Comparison of ENCODE assay signal across 22 cellular contexts in the genomic region with DNA sequence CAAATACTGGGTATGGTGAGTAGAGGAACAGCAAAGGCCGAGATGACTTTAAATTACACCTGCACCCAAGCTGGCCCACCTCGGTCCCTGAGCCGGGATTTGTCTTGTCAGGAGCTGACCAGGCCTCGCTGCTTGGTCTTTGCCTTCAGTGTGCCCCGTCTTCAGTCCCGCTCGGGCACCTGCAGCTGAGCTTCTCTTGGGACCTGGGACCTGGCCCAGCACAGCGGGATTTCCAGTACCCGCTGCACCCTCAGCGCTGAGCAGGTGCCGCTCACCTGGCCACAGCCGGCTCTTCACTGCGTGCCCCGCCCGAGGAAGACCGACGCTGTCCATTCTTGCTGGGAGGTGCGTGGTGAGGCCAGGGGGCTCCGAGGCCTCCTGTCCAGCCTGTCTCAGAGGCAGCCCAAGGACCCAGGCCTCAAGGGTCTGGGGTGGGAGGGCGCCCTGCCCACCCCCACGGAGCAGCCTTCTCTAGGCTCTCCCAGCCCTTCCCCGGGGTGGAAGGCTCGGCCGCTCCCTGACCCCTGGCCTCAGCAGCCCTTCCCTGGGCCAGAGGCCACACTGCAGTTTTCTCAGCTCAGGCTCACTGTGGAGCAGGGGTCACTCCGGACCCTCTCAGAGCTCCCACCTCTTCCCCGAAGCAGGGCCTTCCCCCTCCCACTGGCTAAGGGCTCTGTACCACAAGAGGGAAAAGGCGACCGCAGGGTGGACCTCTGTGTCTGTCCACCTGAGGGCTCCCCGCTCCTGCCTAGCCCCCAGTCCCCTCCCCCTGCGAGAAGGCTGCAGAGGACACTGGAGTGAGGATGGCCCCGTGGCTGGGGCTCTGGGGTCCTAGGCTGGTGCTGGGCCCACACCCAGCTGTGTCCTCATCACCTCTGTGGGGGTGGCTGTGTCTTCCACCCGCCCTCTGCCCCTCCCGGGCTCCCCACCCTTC.
"Had no signal": no experiment of that assay in that cellular context is flagged by ENCODE, and none has a peak within 500 bp of the region (broad histone marks: within the 10 kb centered on the region; RNA-seq: fewer than 3 reads in every experiment).

No MANE protein-coding gene starts in this region.

- FAIRE-seq: RCC 7860, TTC549 had no signal

- H3K27ac Mint-ChIP-seq: activated CD4-positive, alpha-beta memory T cell treated with anti-CD3 and anti-CD28 coated beads for 36 hours; activated CD4-positive, alpha-beta T cell treated with anti-CD3 and anti-CD28 coated beads, Interleukin-2, amount 10 ng/mL, durations not matched to agents 7 days and 5 days; activated naive CD4-positive, alpha-beta T cell treated with anti-CD3 and anti-CD28 coated beads, Interleukin-2, amount 50 U/mL, for 72 hours; T-helper 17 cell had no signal

- H3K4me3 Mint-ChIP-seq: activated CD4-positive, alpha-beta memory T cell treated with anti-CD3 and anti-CD28 coated beads for 36 hours; activated CD4-positive, alpha-beta T cell treated with anti-CD3 and anti-CD28 coated beads, Interleukin-2, amount 10 ng/mL, durations not matched to agents 7 days and 5 days; activated T-cell treated with anti-CD3 and anti-CD28 coated beads, Interleukin-2, amount 50 U/mL, for 4 hours; T-helper 17 cell had no signal

- H3K9me3 Mint-ChIP-seq: activated naive CD4-positive, alpha-beta T cell treated with anti-CD3 and anti-CD28 coated beads, Interleukin-2, amount 50 U/mL, for 72 hours; activated T-cell treated with anti-CD3 and anti-CD28 coated beads, Interleukin-2, amount 50 U/mL, for 4 hours had no signal

- DNase-seq: activated CD4-positive, alpha-beta memory T cell treated with anti-CD3 and anti-CD28 coated beads for 36 hours; activated CD4-positive, alpha-beta T cell treated with anti-CD3 and anti-CD28 coated beads, Interleukin-2, amount 10 ng/mL, durations not matched to agents 7 days and 5 days; activated CD4-positive, CD25-positive, alpha-beta regulatory T cell; activated CD8-positive, alpha-beta memory T cell treated with anti-CD3 and anti-CD28 coated beads for 24 hours; activated effector memory CD4-positive, alpha-beta T cell treated with anti-CD3 and anti-CD28 coated beads, Interleukin-2, amount 50 U/mL, for 16 hours; activated naive CD4-positive, alpha-beta T cell treated with Interleukin-2 at 50 U/mL for 16 hours; activated T-cell treated with anti-CD3 and anti-CD28 coated beads, Interleukin-2, amount 50 U/mL, for 4 hours; KG1; NCI-H1048; NCI-H146; NCI-H2029; NCI-H2107; NCI-H2171 treated with DMSO at 0.1 percent for 48 hours; NCI-H226; NCI-H69; PC-3; SHP77 treated with DMSO at 0.1 percent for 48 hours; T-helper 17 cell; T-helper 9 cell had no signal

- ATAC-seq: activated naive CD4-positive, alpha-beta T cell treated with anti-CD3 and anti-CD28 coated beads, Interleukin-2, amount 50 U/mL, for 72 hours; activated T-cell treated with anti-CD3 and anti-CD28 coated beads, Interleukin-2, amount 50 U/mL, for 4 hours; PC-3; T-helper 17 cell had no signal

- H3K27me3 Mint-ChIP-seq: activated CD4-positive, alpha-beta memory T cell treated with anti-CD3 and anti-CD28 coated beads for 36 hours; activated CD4-positive, alpha-beta T cell treated with anti-CD3 and anti-CD28 coated beads, Interleukin-2, amount 10 ng/mL, durations not matched to agents 7 days and 5 days; T-helper 17 cell had no signal

- H3K4me1 Mint-ChIP-seq: activated CD4-positive, alpha-beta T cell treated with anti-CD3 and anti-CD28 coated beads, Interleukin-2, amount 10 ng/mL, durations not matched to agents 7 days and 5 days had no signal
